Comparison of ENCODE assay signal across 20 cellular contexts in genomic region chr4:53967971-53968370, GRCh38.
"Had no signal": no experiment of that assay in that cellular context is flagged by ENCODE, and none has a peak within 500 bp of the region (broad histone marks: within the 10 kb centered on the region; RNA-seq: fewer than 3 reads in every experiment).

No MANE protein-coding gene starts in this region.

- H2AFZ ChIP-seq: neural progenitor cell had no signal

- H3K9ac ChIP-seq: neural progenitor cell had no signal

- ATAC-seq: activated naive CD4-positive, alpha-beta T cell treated with anti-CD3 and anti-CD28 coated beads, Interleukin-2, amount 50 U/mL, for 72 hours; activated T-helper 17 cell treated with anti-CD3 and anti-CD28 coated beads, Interleukin-2, amount 50 U/mL, for 72 hours; foreskin keratinocyte; left lobe of liver; lower lobe of right lung; naive thymus-derived CD4-positive, alpha-beta T cell; sciatic nerve; stimulated activated naive CD8-positive, alpha-beta T cell treated with anti-CD3 and anti-CD28 coated beads, Interleukin-15, Interleukin-2, amounts not matched to agents 100 U/mL and 50 U/mL, for 24 hours; T-cell had no signal

- H3K27me3 ChIP-seq: adrenal gland, foreskin keratinocyte, tibial artery had no signal

- H3K9me3 ChIP-seq: adrenal gland, lower lobe of right lung, tibial artery had no signal

- DNase-seq: activated CD4-positive, alpha-beta T cell treated with anti-CD3 and anti-CD28 coated beads for 1 hour; activated CD8-positive, alpha-beta memory T cell treated with anti-CD3 and anti-CD28 coated beads for 24 hours; activated CD8-positive, alpha-beta memory T cell treated with anti-CD3 and anti-CD28 coated beads, Interleukin-2, amount 50 U/mL, for 4 hours; activated T-cell treated with anti-CD3 and anti-CD28 coated beads, Interleukin-2, amount 50 U/mL, for 24 hours; adrenal gland; cerebellar nuclear complex; lower lobe of right lung; naive thymus-derived CD4-positive, alpha-beta T cell; stimulated activated CD4-positive, alpha-beta T cell treated with anti-CD3 and anti-CD28 coated beads, Interleukin-4, amount 100 ng/mL, for 24 hours; stimulated activated naive CD8-positive, alpha-beta T cell treated with anti-CD3 and anti-CD28 coated beads, Interleukin-15, Interleukin-2, amounts not matched to agents 100 U/mL and 50 U/mL, for 24 hours; substantia nigra; T-cell; tibial artery had no signal

- H3K4me2 ChIP-seq: neural progenitor cell had no signal

- H3K4me3 ChIP-seq: adrenal gland, coronary artery, lower lobe of right lung, neural progenitor cell, tibial artery had no signal

- H3K4me1 ChIP-seq: adrenal gland, lower lobe of right lung had no signal

- H3K27ac ChIP-seq: adrenal gland, coronary artery, foreskin keratinocyte, lower lobe of right lung, neural progenitor cell, tibial artery had no signal

- H3K36me3 ChIP-seq: adrenal gland, lower lobe of right lung, neural progenitor cell, tibial artery had no signal
